8 cellular contexts compared by ENCODE assay signal in genomic region chr16:47460301-47460754, GRCh38. TPM values are rescaled to one million over a fixed set of nuclear protein-coding genes. Genes with fewer than 3 reads are reported as not detected.
DNase-seq lines count a peak whose midpoint lies in the region; ATAC-seq, FAIRE-seq and TF ChIP-seq lines count a peak whose summit lies in the region.

No MANE protein-coding gene starts in this region.

- H3K9me1 ChIP-seq in K562 (ENCODE audit: control insufficient read depth, insufficient read depth, low read length): no peaks in the 10 kb centered on the region

- TF ChIP-seq EP300 in K562 (IDR thresholded peaks at IDR 0.05; ENCODE audit: low read length) (no peak), transverse colon (IDR thresholded peaks at IDR 0.05; ENCODE audit: low read depth) (no peak)

- intact Hi-C loops in K562 (cut with micrococcal nuclease) (loop anchor here (5.0 to 10.0 kb wide), 3 partner anchors 114 to 318 kb away; partner anchors contain the start of gene NETO2), left lung (cut with DNase I) (no loop called here), transverse colon (cut with DNase I; ENCODE audit: low total_unique reads) (no loop called here), posterior cingulate gyrus (cut with DNase I) (loop anchor here (2.0 kb wide), 1 partner anchor 314 kb away; no protein-coding TSS in a partner anchor)

- TF ChIP-seq POLR2A in K562 (conservative IDR thresholded peaks at IDR 0.05): no peak
- TF ChIP-seq POLR2A in transverse colon (IDR thresholded peaks at IDR 0.05): no peak

- no peak for FAIRE-seq in K562 (lab: Jason Lieb, UNC)

- WGBS in K562 (ENCODE audit: insufficient coverage, low coverage, missing lambda C conversion rate): 4% methylated on average over 6 of the region's 6 CpGs
- WGBS in transverse colon (ENCODE audit: low coverage in 1 of 2), 2 donors: 19 to 23% methylated on average over 6 of the region's 6 CpGs

- POLR2A ChIA-PET in K562 (lab: Yijun Ruan, JAX): interaction anchor here (0.8 to 3.8 kb wide), 7 partner anchors 8 to 126 kb away, joined by 3 to 21 read pairs (median 4); no protein-coding TSS in a partner anchor

- ATAC-seq in HG02885 (IDR thresholded peaks at IDR 0.05; ENCODE audit: poor library complexity, unreplicated experiment): peak; percentile 1
- no peak for ATAC-seq in K562
- peak; percentile 8 for ATAC-seq in left lung

- H3K27ac ChIP-seq in K562 (ENCODE audit: extremely low read depth, low read depth, low read length) (peak overlapping the region; percentile 99), left lung (peak overlapping the region; percentile 99 to 100), transverse colon (peak overlapping the region; percentile 94 to 98 (median 96))

- no peaks in the 10 kb centered on the region for H3K9me3 ChIP-seq in K562 (replicated peaks; ENCODE audit: control insufficient read depth, insufficient read depth, low read depth, low read length)
- H3K9me3 ChIP-seq in left lung: no peaks in the 10 kb centered on the region
- H3K9me3 ChIP-seq in transverse colon: no peaks in the 10 kb centered on the region

- peak overlapping the region; percentile 94 for H2AFZ ChIP-seq in K562 (ENCODE audit: low read depth, low read length)

- H3K9ac ChIP-seq in K562 (ENCODE audit: insufficient read depth in 1 of 2, low read depth in 2 of 2, low read length in 2 of 2): peak overlapping the region; percentile 98 to 99

- H3K4me3 ChIP-seq in AG09309 (ENCODE audit: control insufficient read depth, low read depth, low read length) (peak overlapping the region; percentile 97), K562 (peak overlapping the region; percentile 56), left lung (peak overlapping the region; percentile 89 to 91), transverse colon (peak overlapping the region; percentile 64 to 94 (median 82))

- DNase-seq in AG09309 (ENCODE audit: low read depth) (no peak), K562 (ENCODE audit: extremely low read depth in 1 of 4, low spot score in 3 of 4) (no peak), left lung (no peak), transverse colon (no peak), GM19238 (ENCODE audit: insufficient read length, low spot score) (no peak), posterior cingulate gyrus (no peak), CD1c-positive myeloid dendritic cell (ENCODE audit: extremely low spot score) (no peak)

- H3K27me3 ChIP-seq in K562 (ENCODE audit: control insufficient read depth in 2 of 2, insufficient read depth in 2 of 2, low read length in 2 of 2): no peaks in the 10 kb centered on the region
- no peaks in the 10 kb centered on the region for H3K27me3 ChIP-seq in left lung
- H3K27me3 ChIP-seq in transverse colon: no peaks in the 10 kb centered on the region

- H3K4me1 ChIP-seq in K562 (replicated peaks in 1 of 2; ENCODE audit: control insufficient read depth in 2 of 2, insufficient read depth in 2 of 2, low read length in 2 of 2) (peaks cover 0 to 19% of the 10 kb centered on the region in 2 experiments; a peak in 3 of 5 replicates), left lung (peaks cover 14 to 47% of the 10 kb centered on the region in 2 donors), transverse colon (peaks cover 7 to 51% (median 27%) of the 10 kb centered on the region in 4 donors)

- TF ChIP-seq CTCF in AG09309 (IDR thresholded peaks at IDR 0.05; ENCODE audit: control insufficient read depth, insufficient read depth, low read depth, low read length, missing control alignments) (no peak), K562 (IDR thresholded peaks at IDR 0.05 in 2 of 3, conservative IDR thresholded peaks at IDR 0.05 in 1 of 3; ENCODE audit: insufficient read depth in 2 of 3, low read depth in 1 of 3, low read length in 3 of 3) (no peak), left lung (IDR thresholded peaks at IDR 0.05) (no peak), transverse colon (IDR thresholded peaks at IDR 0.05) (no peak)

- H3K4me2 ChIP-seq in K562 (ENCODE audit: insufficient read depth, low read length): peak overlapping the region; percentile 95

- peaks cover 35% of the 10 kb centered on the region; the same call in 2 of the 3 replicates for H3K36me3 ChIP-seq in K562 (ENCODE audit: control insufficient read depth, insufficient read depth, low read length)
- H3K36me3 ChIP-seq in left lung: peaks cover 0 to 23% of the 10 kb centered on the region in 2 donors
- H3K36me3 ChIP-seq in transverse colon: peaks cover 0 to 6% (median 2%) of the 10 kb centered on the region in 4 donors

- in situ Hi-C loops in K562 (cut with MboI) (no loop called here), transverse colon (cut with MboI; ENCODE audit: low pct_ligation_motif_present in 1 of 4, low pct_unique_long_range_greater_than_20kb in 1 of 4, low sequenced_read_pairs in 3 of 4) (no loop called here)

- no TSS peak for BruUV-seq in K562 (replicated peaks; lab: Mats Ljungman, UMichigan)

- TF ChIP-seq RAD21 in K562 (CRISPR knock-in tag; conservative IDR thresholded peaks at IDR 0.05 in 1 of 2, IDR thresholded peaks at IDR 0.05 in 1 of 2): no peak

- H3K79me2 ChIP-seq in K562 (ENCODE audit: control insufficient read depth, insufficient read depth, low read length): peaks cover 84% of the 10 kb centered on the region

- no peaks in the 10 kb centered on the region for H4K20me1 ChIP-seq in K562 (replicated peaks; ENCODE audit: control insufficient read depth, insufficient read depth, low read length)

- CTCF ChIA-PET in K562 (lab: Yijun Ruan, JAX; ENCODE audit: low intra/inter-chr PET ratio): no interaction called here

TF ChIP-seq in K562, 482 proteins besides CTCF, POLR2A, EP300 and RAD21 (continues in another document):
- no peak for TF ChIP-seq JUN (IDR thresholded peaks at IDR 0.05; ENCODE audit: borderline replicate concordance, low read depth, low read length)
- no peak for TF ChIP-seq JUN (CRISPR knock-in tag; IDR thresholded peaks at IDR 0.05; ENCODE audit: borderline replicate concordance)
- TF ChIP-seq HDAC1 (IDR thresholded peaks at IDR 0.05): 0 out of 4 replicates have a peak, but pooled peaks of 1 of the 2 experiments have one; percentile 28
- TF ChIP-seq TOE1 (IDR thresholded peaks at IDR 0.05; ENCODE audit: borderline replicate concordance): peak; percentile 17; the same call in 1 of the 2 replicates
- no peak for TF ChIP-seq TOE1 (CRISPR knock-in tag; IDR thresholded peaks at IDR 0.05; ENCODE audit: borderline replicate concordance, low read depth)
- peak; percentile 32; the same call in 1 of the 2 replicates for TF ChIP-seq KAT7 (CRISPR knock-in tag; IDR thresholded peaks at IDR 0.05; ENCODE audit: borderline replicate concordance)
- TF ChIP-seq TEAD1 (CRISPR knock-in tag; IDR thresholded peaks at IDR 0.05): no peak
- peak; percentile 68 for TF ChIP-seq SAP30 (IDR thresholded peaks at IDR 0.05; ENCODE audit: borderline replicate concordance, insufficient read depth, low read depth, low read length, poor library complexity, severe bottlenecking)
- TF ChIP-seq ZNF165 (CRISPR knock-in tag; IDR thresholded peaks at IDR 0.05; ENCODE audit: borderline replicate concordance): no peak

RNA-seq across cellular contexts. Expression of gene ITFG1, which starts 0.5 kb away (rescaled TPM):
- 81.3 and 185 TPM in 2 replicates for total RNA-seq in K562 (2011; cell fraction: chromatin; rRNA removed; ENCODE audit: low replicate concordance)
- 70.9 and 95.7 TPM in 2 replicates for total RNA-seq in K562 (2011; cell fraction: nucleolus; rRNA removed)
- total RNA-seq in K562 (2011; cell fraction: nucleoplasm; rRNA removed): 123 and 138 TPM in 2 replicates
- total RNA-seq in K562 (2014; rRNA removed) (24.3 and 27.1 TPM in 2 replicates), K562 (2014; rRNA removed; fragmentation: Illumina TruSeq; extraction: Trizol) (60.7 and 66.9 TPM in 2 replicates), K562 (2015; rRNA removed; fragmentation: Illumina TruSeq; extraction: Trizol) (53.2 and 55.4 TPM in 2 replicates), K562 (2021) (35.8 and 37.1 TPM in 2 replicates), left lung (10 to 100 TPM; 66.8 to 68.4 TPM), transverse colon (100 to 1,000 TPM in 1 of 4 donors, 10 to 100 TPM in 3; 12.9 to 100 (median 60.8) TPM)
- polyA plus RNA-seq in K562 (2011; rRNA removed) (66.1 and 83.5 TPM in 2 replicates), K562 (2014; fragmentation: Illumina TruSeq; extraction: Trizol) (50.8 and 61.1 TPM in 2 replicates), K562 (2014; fragmentation: Nextera tagmentation; extraction: Ambion mirVana) (10 to 100 TPM; 17.1 to 21.9 TPM), K562 (2014; rRNA removed) (24.5 and 24.7 TPM in 2 replicates)
- polyA plus RNA-seq in K562 (2011; cell fraction: cytosol; rRNA removed): 20.0 and 37.0 TPM in 2 replicates
- 18.4 and 29.4 TPM in 2 replicates for polyA plus RNA-seq in K562 (2011; cell fraction: nucleus; rRNA removed)
- 35.0 and 36.9 TPM in 2 replicates for polyA plus RNA-seq in K562 (2012)
- polyA minus RNA-seq in K562 (2011; rRNA and poly(A)+ RNA removed): 73.3 and 75.5 TPM in 2 replicates
- polyA minus RNA-seq in K562 (2011; cell fraction: cytosol; rRNA and poly(A)+ RNA removed): 13.7 and 22.6 TPM in 2 replicates
- polyA minus RNA-seq in K562 (2011; cell fraction: nucleus; rRNA and poly(A)+ RNA removed): 51.2 and 69.6 TPM in 2 replicates

RNA-seq across cellular contexts. Expression of gene PHKB, which starts 0.8 kb away (rescaled TPM):
- total RNA-seq in K562 (2011; cell fraction: chromatin; rRNA removed; ENCODE audit: low replicate concordance): 210 and 638 TPM in 2 replicates
- total RNA-seq in K562 (2011; cell fraction: nucleolus; rRNA removed): 112 and 129 TPM in 2 replicates
- total RNA-seq in K562 (2011; cell fraction: nucleoplasm; rRNA removed): 274 and 479 TPM in 2 replicates
- total RNA-seq in K562 (2014; rRNA removed) (59.7 and 63.3 TPM in 2 replicates), K562 (2014; rRNA removed; fragmentation: Illumina TruSeq; extraction: Trizol) (89.3 and 95.8 TPM in 2 replicates), K562 (2015; rRNA removed; fragmentation: Illumina TruSeq; extraction: Trizol) (78.1 and 83.2 TPM in 2 replicates), K562 (2021) (68.2 and 69.1 TPM in 2 replicates), left lung (10 to 100 TPM; 88.8 to 92.0 TPM), transverse colon (100 to 1,000 TPM in 2 of 4 donors, 10 to 100 TPM in 2; 74.1 to 126 (median 101) TPM)
- polyA plus RNA-seq in K562 (2011; rRNA removed) (82.3 and 92.3 TPM in 2 replicates), K562 (2014; fragmentation: Illumina TruSeq; extraction: Trizol) (53.9 and 59.9 TPM in 2 replicates), K562 (2014; fragmentation: Nextera tagmentation; extraction: Ambion mirVana) (10 to 100 TPM; 24.7 to 44.3 TPM), K562 (2014; rRNA removed) (66.0 and 67.0 TPM in 2 replicates)
- polyA plus RNA-seq in K562 (2011; cell fraction: cytosol; rRNA removed): 23.0 and 44.2 TPM in 2 replicates
- 88.0 and 98.1 TPM in 2 replicates for polyA plus RNA-seq in K562 (2011; cell fraction: nucleus; rRNA removed)
- 57.7 and 59.2 TPM in 2 replicates for polyA plus RNA-seq in K562 (2012)
- polyA minus RNA-seq in K562 (2011; rRNA and poly(A)+ RNA removed): 299 and 332 TPM in 2 replicates
- 58.5 and 67.1 TPM in 2 replicates for polyA minus RNA-seq in K562 (2011; cell fraction: cytosol; rRNA and poly(A)+ RNA removed)
- polyA minus RNA-seq in K562 (2011; cell fraction: nucleus; rRNA and poly(A)+ RNA removed): 158 and 236 TPM in 2 replicates

Comparison
In these comparisons a context has a peak if more than half of its experiments do, and no peak if none do; other contexts are left out.
1. intact Hi-C loops: an anchor here in K562 (5.0 to 10.0 kb wide) and posterior cingulate gyrus (2.0 kb wide); none called in left lung and transverse colon.